ENCODE assay signal across 21 cellular contexts in genomic region chr7:21887353-21887752, GRCh38. TPM values are rescaled to one million over a fixed set of nuclear protein-coding genes. Genes with fewer than 3 reads are reported as not detected.
DNase-seq lines count a peak whose midpoint lies in the region; ATAC-seq, FAIRE-seq and TF ChIP-seq lines count a peak whose summit lies in the region.
"Had no signal": no experiment of that assay in that cellular context is flagged by ENCODE, and none has a peak within 500 bp of the region (broad histone marks: within the 10 kb centered on the region; RNA-seq: fewer than 3 reads in every experiment).

No MANE protein-coding gene starts in this region.

- peak; percentile 53 for ATAC-seq in left lung
- ATAC-seq: A549; CD8-positive, alpha-beta T cell; GM12878 had no signal

- peak; percentile 30 for DNase-seq in DMS53 (lab: John Stamatoyannopoulos, UW)
- no peak for DNase-seq in DMS53 treated with DMSO at 0.1 percent for 48 hours (lab: John Stamatoyannopoulos, UW; ENCODE audit: unreplicated experiment)
- DNase-seq in left lung = no peak
- DNase-seq in NCI-H128 (lab: John Stamatoyannopoulos, UW; ENCODE audit: unreplicated experiment) = no peak
- DNase-seq in HK-2 (ENCODE audit: unreplicated experiment) = no peak
- DNase-seq: AML-193; Caco-2; Calu3; CD4-positive, alpha-beta T cell; CD8-positive, alpha-beta T cell; DMS79 treated with DMSO at 0.1 percent for 48 hours; GDM1 had no signal

- intact Hi-C loops in left lung (cut with DNase I) = no loop called here

- FAIRE-seq in G401.6 (lab: Jason Lieb, UNC) = peak; percentile 15
- FAIRE-seq: A549, D721Med, GM12878, GM12892, GM18507 had no signal

- no peak overlapping the region for H3K4me3 ChIP-seq in left lung
- H3K4me3 ChIP-seq: A549; BLaER1 treated with 17β-estradiol and CSF1 and Interleukin-3, amounts not matched to agents 10 nM and 100 nM; GM12878 had no signal

- H3K9me3 ChIP-seq in left lung = no peaks in the 10 kb centered on the region
- H3K9me3 ChIP-seq: A549; BLaER1 treated with 17β-estradiol and CSF1 and Interleukin-3, amounts not matched to agents 10 nM and 100 nM; Caco-2 had no signal

- TF ChIP-seq CTCF in left lung (IDR thresholded peaks at IDR 0.05) = no peak

- H3K4me1 ChIP-seq in left lung = no peaks in the 10 kb centered on the region
- H3K4me1 ChIP-seq: A549, Caco-2 had no signal

- no peaks in the 10 kb centered on the region for H3K36me3 ChIP-seq in left lung

- no peaks in the 10 kb centered on the region for H3K27me3 ChIP-seq in left lung
- H3K27me3 ChIP-seq: BLaER1 treated with 17β-estradiol and CSF1 and Interleukin-3, amounts not matched to agents 10 nM and 100 nM had no signal

- no peak overlapping the region for H3K27ac ChIP-seq in left lung
- H3K27ac ChIP-seq: 22Rv1; A549; BLaER1 treated with 17β-estradiol and CSF1 and Interleukin-3, amounts not matched to agents 10 nM and 100 nM; C4-2B had no signal

RNA-seq across cellular contexts. Expression of gene CDCA7L, which starts 58.3 kb away (rescaled TPM):
- 10 to 100 TPM; 27.5 to 38.2 TPM for total RNA-seq in left lung
